ENCODE assay signal across 8 cellular contexts in genomic region chr1:209672705-209673630, GRCh38. TPM values are rescaled to one million over a fixed set of nuclear protein-coding genes. Genes with fewer than 3 reads are reported as not detected.
DNase-seq lines count a peak whose midpoint lies in the region; ATAC-seq and TF ChIP-seq lines count a peak whose summit lies in the region.

No MANE protein-coding gene starts in this region.

- H3K9me3 Mint-ChIP-seq in CD14-positive monocyte, result peaks cover 4 to 31% (median 15%) of the 10 kb centered on the region in 7 donors
- H3K9me3 Mint-ChIP-seq in activated T-cell treated with anti-CD3 and anti-CD28 coated beads, Interleukin-2, amount 50 U/mL, for 4 hours, result no peaks in the 10 kb centered on the region

- intact Hi-C loops in CD14-positive monocyte (cut with micrococcal nuclease), result loop anchor here (1.0 to 10.0 kb wide), 4 partner anchors 13 to 94 kb away; no protein-coding TSS in a partner anchor

- peaks cover 45 to 53% (median 47%) of the 10 kb centered on the region in 3 donors for H3K27me3 Mint-ChIP-seq in CD14-positive monocyte (ENCODE audit: low read depth in 3 of 3)
- peaks cover 23% of the 10 kb centered on the region for H3K27me3 Mint-ChIP-seq in activated T-cell treated with anti-CD3 and anti-CD28 coated beads, Interleukin-2, amount 50 U/mL, for 4 hours (ENCODE audit: low read depth)

- TF ChIP-seq CTCF in CD14-positive monocyte (IDR thresholded peaks at IDR 0.05), result no peak

- peak overlapping the region; percentile 92 to 98 (median 96) for H3K27ac Mint-ChIP-seq in CD14-positive monocyte

- peaks cover 70% of the 10 kb centered on the region for H3K4me1 Mint-ChIP-seq in CD14-positive monocyte
- H3K4me1 Mint-ChIP-seq in activated T-cell treated with anti-CD3 and anti-CD28 coated beads, Interleukin-2, amount 50 U/mL, for 4 hours (ENCODE audit: low read depth), result peaks cover 43% of the 10 kb centered on the region

- peaks cover 13 to 44% of the 10 kb centered on the region in 2 donors for H3K36me3 Mint-ChIP-seq in CD14-positive monocyte
- H3K36me3 Mint-ChIP-seq in activated T-cell treated with anti-CD3 and anti-CD28 coated beads, Interleukin-2, amount 50 U/mL, for 4 hours (ENCODE audit: insufficient read depth), result no peaks in the 10 kb centered on the region

- DNase-seq in CD14-positive monocyte (ENCODE audit: low spot score) (peak; percentile 93), renal cortical epithelial cell (ENCODE audit: low read depth) (peak; percentile 69), NCI-H510A treated with DMSO at 0.1 percent for 48 hours (lab: John Stamatoyannopoulos, UW) (no peak), foreskin melanocyte (no peak), NAMALWA (ENCODE audit: low spot score) (no peak)
- DNase-seq in activated T-cell treated with anti-CD3 and anti-CD28 coated beads, Interleukin-2, amount 50 U/mL, for 4 hours, result no peak

- peak overlapping the region; percentile 94 to 96 for H3K4me3 Mint-ChIP-seq in CD14-positive monocyte
- H3K4me3 Mint-ChIP-seq in activated T-cell treated with anti-CD3 and anti-CD28 coated beads, Interleukin-2, amount 50 U/mL, for 4 hours, result no peak overlapping the region

- ATAC-seq in GM19043 (IDR thresholded peaks at IDR 0.05; ENCODE audit: low read depth, unreplicated experiment) (peak; percentile 86), HG03095 (IDR thresholded peaks at IDR 0.05; ENCODE audit: unreplicated experiment) (peak; percentile 95)
- ATAC-seq in activated T-cell treated with anti-CD3 and anti-CD28 coated beads, Interleukin-2, amount 50 U/mL, for 4 hours, result peak; percentile 55 to 74

RNA-seq across cellular contexts. Expression of gene G0S2, which starts 2.2 kb away (rescaled TPM):
- 100 to 1,000 TPM; 176 to 373 TPM for polyA plus RNA-seq in CD14-positive monocyte
- 10 to 100 TPM; 16.3 to 55.6 (median 39.0) TPM for total RNA-seq in activated T-cell treated with anti-CD3 and anti-CD28 coated beads, Interleukin-2, amount 50 U/mL, for 4 hours
- total RNA-seq in renal cortical epithelial cell, result 67.4 and 108 TPM in 2 replicates

RNA-seq across cellular contexts. Expression of gene LAMB3, which starts 20.7 kb away (rescaled TPM):
- polyA plus RNA-seq in CD14-positive monocyte, result under 1 TPM; 0.30 to 0.67 TPM
- 1 to 10 TPM in 1 of 3 donors, under 1 TPM in 2; 0.38 to 1.5 (median 0.55) TPM for total RNA-seq in activated T-cell treated with anti-CD3 and anti-CD28 coated beads, Interleukin-2, amount 50 U/mL, for 4 hours
- total RNA-seq in renal cortical epithelial cell, result 108 and 433 TPM in 2 replicates

RNA-seq across cellular contexts. Expression of gene HSD11B1, which starts 31.7 kb away (rescaled TPM):
- polyA plus RNA-seq in CD14-positive monocyte, result not detected
- total RNA-seq in activated T-cell treated with anti-CD3 and anti-CD28 coated beads, Interleukin-2, amount 50 U/mL, for 4 hours, result 1 to 10 TPM; 2.6 to 8.7 (median 2.7) TPM
- total RNA-seq in renal cortical epithelial cell, result not detected in 2 replicates

Comparison
In these comparisons a context has a peak if more than half of its experiments do, and no peak if none do; other contexts are left out.
1. DNase-seq: peak in CD14-positive monocyte (single experiment) and renal cortical epithelial cell (single experiment); none in activated T-cell treated with anti-CD3 and anti-CD28 coated beads, Interleukin-2, amount 50 U/mL, for 4 hours (single experiment), NCI-H510A treated with DMSO at 0.1 percent for 48 hours (single experiment), foreskin melanocyte (single experiment) and NAMALWA (single experiment).
2. RNA of gene LAMB3, which starts 20.7 kb away (total RNA-seq): 108 to 433 TPM in renal cortical epithelial cell; 0.38 to 1.5 TPM in activated T-cell treated with anti-CD3 and anti-CD28 coated beads, Interleukin-2, amount 50 U/mL, for 4 hours; every median in the first group is over 10 times any median in the second.
3. Peak in every context shown above with its lines, with median percentiles within 50 percentile points of each other: ATAC-seq.